Comparison of ENCODE assay signal across 9 cellular contexts in genomic region chr16:53080345-53081031, GRCh38. TPM values are rescaled to one million over a fixed set of nuclear protein-coding genes. Genes with fewer than 3 reads are reported as not detected.
DNase-seq lines count a peak whose midpoint lies in the region; ATAC-seq and TF ChIP-seq lines count a peak whose summit lies in the region.
"Had no signal": no experiment of that assay in that cellular context is flagged by ENCODE, and none has a peak within 500 bp of the region (broad histone marks: within the 10 kb centered on the region; RNA-seq: fewer than 3 reads in every experiment).

No MANE protein-coding gene starts in this region.

- H3K9me3 ChIP-seq in DND-41 (ENCODE audit: insufficient read depth, low read length, severe bottlenecking) (no peaks in the 10 kb centered on the region), psoas muscle (no peaks in the 10 kb centered on the region)

- H2AFZ ChIP-seq in DND-41 (ENCODE audit: low read depth, low read length): no peak overlapping the region

- WGBS in psoas muscle, 3 donors: 44 to 54% (median 51%) methylated on average over 8 of the region's 8 CpGs

- DNase-seq in DND-41 (no peak), left ventricle myocardium superior (peak; percentile 66), psoas muscle (peak; percentile 60 to 76), CD14-positive monocyte (ENCODE audit: low spot score) (no peak)
- no peak for DNase-seq in activated CD4-positive, alpha-beta T cell treated with anti-CD3 and anti-CD28 coated beads for 36 hours
- DNase-seq in activated T-cell treated with anti-CD3 and anti-CD28 coated beads, Interleukin-2, amount 50 U/mL, for 1 hour: no peak
- DNase-seq in activated CD4-positive, CD25-positive, alpha-beta regulatory T cell treated with anti-CD3 and anti-CD28 coated beads, Interleukin-2, amount 50 U/mL, for 72 hours: no peak

- no peak overlapping the region for H3K4me2 ChIP-seq in DND-41 (ENCODE audit: insufficient read depth, low read length)

- H3K9ac ChIP-seq in DND-41 (ENCODE audit: low read depth, low read length): no peak overlapping the region

- peaks cover 3% of the 10 kb centered on the region; the same call in 1 of the 2 replicates for H3K36me3 ChIP-seq in DND-41 (ENCODE audit: insufficient read depth, low read length)
- H3K36me3 ChIP-seq in psoas muscle (ENCODE audit: insufficient read depth in 1 of 2, low read depth in 1 of 2): no peaks in the 10 kb centered on the region

- peaks cover 4% of the 10 kb centered on the region for H3K36me3 Mint-ChIP-seq in activated CD4-positive, alpha-beta T cell treated with anti-CD3 and anti-CD28 coated beads for 36 hours (ENCODE audit: low read depth)
- peaks cover 5 to 14% of the 10 kb centered on the region in 2 donors for H3K36me3 Mint-ChIP-seq in CD14-positive monocyte

- no peak for TF ChIP-seq CTCF in DND-41 (IDR thresholded peaks at IDR 0.05; ENCODE audit: borderline replicate concordance, extremely low read depth, low read length, poor library complexity, severe bottlenecking)
- no peak for TF ChIP-seq CTCF in WI38 (IDR thresholded peaks at IDR 0.05; ENCODE audit: low read depth, low read length)
- TF ChIP-seq CTCF in psoas muscle (IDR thresholded peaks at IDR 0.05): no peak
- TF ChIP-seq CTCF in CD14-positive monocyte (IDR thresholded peaks at IDR 0.05): no peak

- intact Hi-C loops in left ventricle myocardium superior (cut with micrococcal nuclease) (no loop called here), psoas muscle (cut with DNase I) (no loop called here), CD14-positive monocyte (cut with micrococcal nuclease) (no loop called here)
- intact Hi-C loops in activated CD4-positive, alpha-beta T cell treated with anti-CD3 and anti-CD28 coated beads for 36 hours (cut with DNase I, micrococcal nuclease): no loop called here

- POLR2A ChIA-PET in activated CD4-positive, alpha-beta T cell treated with anti-CD3 and anti-CD28 coated beads for 36 hours (lab: Charles Lee): no interaction called here

- ATAC-seq in DND-41 (ENCODE audit: insufficient read depth, low read depth): peak; percentile 44; the same call in 1 of the 3 replicates
- ATAC-seq in left ventricle myocardium superior: peak; percentile 83
- ATAC-seq in psoas muscle: peak; percentile 59 to 73 (median 62)
- ATAC-seq in activated CD4-positive, alpha-beta T cell treated with anti-CD3 and anti-CD28 coated beads for 36 hours: no peak
- ATAC-seq: GM12878 had no signal

- no peaks in the 10 kb centered on the region for H3K27me3 ChIP-seq in DND-41 (ENCODE audit: insufficient read depth, low read length, poor library complexity)
- H3K27me3 ChIP-seq in psoas muscle (ENCODE audit: insufficient read depth in 3 of 3, low read length in 2 of 3): no peaks in the 10 kb centered on the region

- H3K4me1 ChIP-seq in DND-41 (ENCODE audit: insufficient read depth, low read length): no peaks in the 10 kb centered on the region
- peaks cover 45% of the 10 kb centered on the region for H3K4me1 ChIP-seq in psoas muscle

- no peak overlapping the region for H3K4me3 Mint-ChIP-seq in activated CD4-positive, alpha-beta T cell treated with anti-CD3 and anti-CD28 coated beads for 36 hours
- H3K4me3 Mint-ChIP-seq in CD14-positive monocyte: no peak overlapping the region

- H3K27ac ChIP-seq in DND-41 (ENCODE audit: low read length) (no peak overlapping the region), psoas muscle (peak overlapping the region; percentile 43)

- H3K4me1 Mint-ChIP-seq in activated CD4-positive, alpha-beta T cell treated with anti-CD3 and anti-CD28 coated beads for 36 hours: peaks cover 3% of the 10 kb centered on the region
- peaks cover 5% of the 10 kb centered on the region for H3K4me1 Mint-ChIP-seq in CD14-positive monocyte

- peaks cover 61% of the 10 kb centered on the region for H3K79me2 ChIP-seq in DND-41 (ENCODE audit: insufficient read depth, low read length)

- H3K9me3 Mint-ChIP-seq in activated CD4-positive, alpha-beta T cell treated with anti-CD3 and anti-CD28 coated beads for 36 hours (ENCODE audit: low read depth): no peaks in the 10 kb centered on the region
- no peaks in the 10 kb centered on the region for H3K9me3 Mint-ChIP-seq in CD14-positive monocyte

- no peaks in the 10 kb centered on the region for H3K27me3 Mint-ChIP-seq in activated CD4-positive, alpha-beta T cell treated with anti-CD3 and anti-CD28 coated beads for 36 hours
- H3K27me3 Mint-ChIP-seq in CD14-positive monocyte (ENCODE audit: low read depth in 3 of 3): no peaks in the 10 kb centered on the region

- no peak overlapping the region for H3K27ac Mint-ChIP-seq in activated CD4-positive, alpha-beta T cell treated with anti-CD3 and anti-CD28 coated beads for 36 hours
- H3K27ac Mint-ChIP-seq in CD14-positive monocyte: peak overlapping the region in 3 of 7 donors; percentile 27 to 43 (median 36)

- CTCF ChIA-PET in activated CD4-positive, alpha-beta T cell treated with anti-CD3 and anti-CD28 coated beads for 36 hours (lab: Charles Lee): no interaction called here

- H4K20me1 ChIP-seq in DND-41 (ENCODE audit: insufficient read depth, low read length): peaks cover 20% of the 10 kb centered on the region; the same call in 1 of the 2 replicates

- H3K4me3 ChIP-seq in DND-41 (ENCODE audit: low read depth in 1 of 2, low read length in 2 of 2) (no peak overlapping the region), WI38 (ENCODE audit: low read depth, low read length) (peak overlapping the region; percentile 34), psoas muscle (no peak overlapping the region)
- H3K4me3 ChIP-seq: GM12878 had no signal

RNA-seq across cellular contexts. Expression of gene CHD9, which starts 25.7 kb away (rescaled TPM):
- total RNA-seq in left ventricle myocardium superior: 36.4 TPM
- total RNA-seq in psoas muscle: 10 to 100 TPM; 36.4 to 47.9 (median 45.7) TPM
- polyA plus RNA-seq in psoas muscle: 10 to 100 TPM in 2 of 3 donors, 1 to 10 TPM in 1; 5.8 to 26.8 (median 11.7) TPM
- 10 to 100 TPM; 13.2 to 18.8 TPM for total RNA-seq in activated CD4-positive, alpha-beta T cell treated with anti-CD3 and anti-CD28 coated beads for 36 hours
- polyA plus RNA-seq in CD14-positive monocyte: 10 to 100 TPM; 22.5 to 26.1 TPM

RNA-seq across cellular contexts. Expression of gene CHD9NB, which starts 27.8 kb away (rescaled TPM):
- total RNA-seq in left ventricle myocardium superior (0.97 TPM), psoas muscle (under 1 TPM in 3 of 4 donors, not detected in 1; 0.13 to 0.56 (median 0.22) TPM)
- polyA plus RNA-seq in psoas muscle (under 1 TPM; 0.05 to 0.77 (median 0.14) TPM), CD14-positive monocyte (not detected)
- total RNA-seq in activated CD4-positive, alpha-beta T cell treated with anti-CD3 and anti-CD28 coated beads for 36 hours: under 1 TPM in 1 of 2 experiments, not detected in 1; 0.14 TPM

Comparison
In these comparisons a context has a peak if more than half of its experiments do, and no peak if none do; other contexts are left out.
1. DNase-seq: peak in left ventricle myocardium superior (single experiment) and psoas muscle (2 of 2); none in DND-41 (single experiment), activated CD4-positive, alpha-beta T cell treated with anti-CD3 and anti-CD28 coated beads for 36 hours (single experiment), activated T-cell treated with anti-CD3 and anti-CD28 coated beads, Interleukin-2, amount 50 U/mL, for 1 hour (single experiment), activated CD4-positive, CD25-positive, alpha-beta regulatory T cell treated with anti-CD3 and anti-CD28 coated beads, Interleukin-2, amount 50 U/mL, for 72 hours (single experiment) and CD14-positive monocyte (single experiment).